Comparison of ENCODE assay signal across 6 cellular contexts in genomic region chr20:55800501-55800900, GRCh38.
"Had no signal": no experiment of that assay in that cellular context is flagged by ENCODE, and none has a peak within 500 bp of the region (broad histone marks: within the 10 kb centered on the region; RNA-seq: fewer than 3 reads in every experiment).

No MANE protein-coding gene starts in this region.

- ATAC-seq: K562 had no signal

- DNase-seq: IMR-90, KBM-7, KG1 had no signal

- H3K4me3 ChIP-seq: K562 had no signal

- FAIRE-seq: HTR-8/SVneo, K562 had no signal

- H3K27ac ChIP-seq: HL-60 had no signal
